Comparison of ENCODE assay signal across 19 cellular contexts in genomic region chr15:60570936-60571530, GRCh38.
DNase-seq lines count a peak whose midpoint lies in the region; ATAC-seq and TF ChIP-seq lines count a peak whose summit lies in the region.
"Had no signal": no experiment of that assay in that cellular context is flagged by ENCODE, and none has a peak within 500 bp of the region (broad histone marks: within the 10 kb centered on the region; RNA-seq: fewer than 3 reads in every experiment).

No MANE protein-coding gene starts in this region.

- H3K27me3 Mint-ChIP-seq in CD4-positive, alpha-beta T cell = no peaks in the 10 kb centered on the region
- H3K27me3 Mint-ChIP-seq in activated T-helper 2 cell treated with anti-CD3 and anti-CD28 coated beads, Interferon-gamma antibody, Interleukin-2, Interleukin-4, amounts not matched to agents 10 μg/mL and 5 μg/mL and 100 μg/mL, durations not matched to agents 14 hours and 24 hours and 36 hours (ENCODE audit: low read depth) = peaks cover 2% of the 10 kb centered on the region
- H3K27me3 Mint-ChIP-seq: stimulated activated memory B cell treated with anti-CD40 and anti-IgM and Interleukin-4, amounts not matched to agents 10 μg/mL and 1 μg/mL and 100 μg/mL, for 72 hours had no signal

- H3K27ac ChIP-seq in CD4-positive, alpha-beta T cell (ENCODE audit: low read depth, low read length) = peak overlapping the region; percentile 46
- no peak overlapping the region for H3K27ac ChIP-seq in HEK293 (ENCODE audit: extremely low read depth, low read depth, low read length)
- peak overlapping the region; percentile 26 to 59 (median 31) for H3K27ac ChIP-seq in right lobe of liver
- H3K27ac ChIP-seq: lower lobe of right lung, thyroid gland had no signal

- CTCF ChIA-PET in CD4-positive, alpha-beta T cell (lab: Charles Lee) = interaction anchor here (0.9 to 2.5 kb wide), 4 partner anchors 14 to 50 kb away, joined by 3 to 6 read pairs (median 6); no protein-coding TSS in a partner anchor
- CTCF ChIA-PET in HEK293 (lab: Yijun Ruan, JAX) = no interaction called here

- intact Hi-C loops in CD4-positive, alpha-beta T cell (cut with DNase I, micrococcal nuclease) = loop anchor here (2.0 to 10.0 kb wide), 3 partner anchors 14 to 576 kb away; no protein-coding TSS in a partner anchor
- intact Hi-C loops in activated T-helper 2 cell treated with anti-CD3 and anti-CD28 coated beads, Interferon-gamma antibody, Interleukin-2, Interleukin-4, amounts not matched to agents 10 μg/mL and 5 μg/mL and 100 μg/mL, durations not matched to agents 14 hours and 24 hours and 36 hours (cut with micrococcal nuclease) = no loop called here
- intact Hi-C loops in right lobe of liver (cut with DNase I) = no loop called here

- POLR2A ChIA-PET in CD4-positive, alpha-beta T cell (lab: Charles Lee) = interaction anchor here (0.6 to 13.1 kb wide), 10 partner anchors 13 to 274 kb away, joined by 3 to 240 read pairs (median 4); partner anchors contain the start of gene ANXA2
- POLR2A ChIA-PET in HEK293 (lab: Yijun Ruan, JAX) = no interaction called here

- no peaks in the 10 kb centered on the region for H3K9me3 Mint-ChIP-seq in CD4-positive, alpha-beta T cell
- H3K9me3 Mint-ChIP-seq in activated T-helper 2 cell treated with anti-CD3 and anti-CD28 coated beads, Interferon-gamma antibody, Interleukin-2, Interleukin-4, amounts not matched to agents 10 μg/mL and 5 μg/mL and 100 μg/mL, durations not matched to agents 14 hours and 24 hours and 36 hours = no peaks in the 10 kb centered on the region
- H3K9me3 Mint-ChIP-seq: stimulated activated memory B cell treated with anti-CD40 and anti-IgM and Interleukin-4, amounts not matched to agents 10 μg/mL and 1 μg/mL and 100 μg/mL, for 72 hours had no signal

- no peaks in the 10 kb centered on the region for H3K36me3 ChIP-seq in HEK293 (ENCODE audit: control insufficient read depth in 2 of 2, insufficient read depth in 1 of 2, low read length in 2 of 2)
- no peaks in the 10 kb centered on the region for H3K36me3 ChIP-seq in right lobe of liver
- H3K36me3 ChIP-seq: heart right ventricle, lower lobe of right lung, thyroid gland had no signal

- peak overlapping the region; percentile 69 for H3K4me3 Mint-ChIP-seq in CD4-positive, alpha-beta T cell
- peak overlapping the region; percentile 30 for H3K4me3 Mint-ChIP-seq in activated T-helper 2 cell treated with anti-CD3 and anti-CD28 coated beads, Interferon-gamma antibody, Interleukin-2, Interleukin-4, amounts not matched to agents 10 μg/mL and 5 μg/mL and 100 μg/mL, durations not matched to agents 14 hours and 24 hours and 36 hours (ENCODE audit: low read depth)
- H3K4me3 Mint-ChIP-seq: stimulated activated memory B cell treated with anti-CD40 and anti-IgM and Interleukin-4, amounts not matched to agents 10 μg/mL and 1 μg/mL and 100 μg/mL, for 72 hours had no signal

- WGBS in right lobe of liver (ENCODE audit: insufficient coverage, low coverage, low lambda C conversion rate, missing lambda C conversion rate) = 27% methylated on average over 4 of the region's 4 CpGs

- no peaks in the 10 kb centered on the region for H3K9me3 ChIP-seq in CD4-positive, alpha-beta T cell (ENCODE audit: control insufficient read depth, low read length)
- H3K9me3 ChIP-seq in HEK293 (ENCODE audit: control insufficient read depth, insufficient read depth, low read depth, low read length) (no peaks in the 10 kb centered on the region), right lobe of liver (no peaks in the 10 kb centered on the region)
- H3K9me3 ChIP-seq: Caco-2, heart right ventricle, lower lobe of right lung, thyroid gland had no signal

- H3K4me1 ChIP-seq in HEK293 (ENCODE audit: control insufficient read depth, insufficient read depth, low read length) = peaks cover 13% of the 10 kb centered on the region
- peaks cover 0 to 80% (median 31%) of the 10 kb centered on the region in 4 donors for H3K4me1 ChIP-seq in right lobe of liver

- no peaks in the 10 kb centered on the region for H3K27me3 ChIP-seq in CD4-positive, alpha-beta T cell (ENCODE audit: control insufficient read depth, insufficient read depth, low read length)
- no peaks in the 10 kb centered on the region for H3K27me3 ChIP-seq in right lobe of liver
- H3K27me3 ChIP-seq: heart right ventricle, thyroid gland had no signal

- peak overlapping the region; percentile 84 for H3K27ac Mint-ChIP-seq in CD4-positive, alpha-beta T cell
- peak overlapping the region; percentile 67 for H3K27ac Mint-ChIP-seq in activated T-helper 2 cell treated with anti-CD3 and anti-CD28 coated beads, Interferon-gamma antibody, Interleukin-2, Interleukin-4, amounts not matched to agents 10 μg/mL and 5 μg/mL and 100 μg/mL, durations not matched to agents 14 hours and 24 hours and 36 hours
- H3K27ac Mint-ChIP-seq: stimulated activated memory B cell treated with anti-CD40 and anti-IgM and Interleukin-4, amounts not matched to agents 10 μg/mL and 1 μg/mL and 100 μg/mL, for 72 hours had no signal

- TF ChIP-seq POLR2A in right lobe of liver (IDR thresholded peaks at IDR 0.05) = no peak

- no peak overlapping the region for H3K4me3 ChIP-seq in HEK293 (ENCODE audit: low read depth, low read length)
- H3K4me3 ChIP-seq in right lobe of liver = no peak overlapping the region
- H3K4me3 ChIP-seq: heart right ventricle, lower lobe of right lung, thyroid gland had no signal

- no peak for ATAC-seq in CD4-positive, alpha-beta T cell (ENCODE audit: poor library complexity)
- ATAC-seq in right lobe of liver = peak; percentile 67 to 84 (median 79)
- no peak for ATAC-seq in HG03520 (IDR thresholded peaks at IDR 0.05; ENCODE audit: unreplicated experiment)
- ATAC-seq in HG03280 (IDR thresholded peaks at IDR 0.05; ENCODE audit: unreplicated experiment) = no peak
- ATAC-seq: heart right ventricle; lower lobe of right lung; right cardiac atrium; stimulated activated memory B cell treated with anti-CD40 and anti-IgM and Interleukin-4, amounts not matched to agents 10 μg/mL and 1 μg/mL and 100 μg/mL, for 72 hours had no signal

- H3K36me3 Mint-ChIP-seq in CD4-positive, alpha-beta T cell (ENCODE audit: low read depth) = peaks cover 34% of the 10 kb centered on the region
- H3K36me3 Mint-ChIP-seq in activated T-helper 2 cell treated with anti-CD3 and anti-CD28 coated beads, Interferon-gamma antibody, Interleukin-2, Interleukin-4, amounts not matched to agents 10 μg/mL and 5 μg/mL and 100 μg/mL, durations not matched to agents 14 hours and 24 hours and 36 hours (ENCODE audit: low read depth) = peaks cover 23% of the 10 kb centered on the region
- H3K36me3 Mint-ChIP-seq: stimulated activated memory B cell treated with anti-CD40 and anti-IgM and Interleukin-4, amounts not matched to agents 10 μg/mL and 1 μg/mL and 100 μg/mL, for 72 hours had no signal

- peaks cover 95% of the 10 kb centered on the region for H3K4me1 Mint-ChIP-seq in CD4-positive, alpha-beta T cell (ENCODE audit: low read depth)
- H3K4me1 Mint-ChIP-seq in activated T-helper 2 cell treated with anti-CD3 and anti-CD28 coated beads, Interferon-gamma antibody, Interleukin-2, Interleukin-4, amounts not matched to agents 10 μg/mL and 5 μg/mL and 100 μg/mL, durations not matched to agents 14 hours and 24 hours and 36 hours (ENCODE audit: low read depth) = peaks cover 66% of the 10 kb centered on the region

- TF ChIP-seq CTCF in CD4-positive, alpha-beta T cell (IDR thresholded peaks at IDR 0.05) = no peak
- no peak for TF ChIP-seq CTCF in HEK293 (tag by site-specific recombination; IDR thresholded peaks at IDR 0.05)
- TF ChIP-seq CTCF in right lobe of liver (IDR thresholded peaks at IDR 0.05) = no peak

- DNase-seq in CD4-positive, alpha-beta T cell = no peak
- no peak for DNase-seq in activated T-helper 2 cell treated with anti-CD3 and anti-CD28 coated beads, Interferon-gamma antibody, Interleukin-2, Interleukin-4, amounts not matched to agents 10 μg/mL and 5 μg/mL and 100 μg/mL, durations not matched to agents 14 hours and 24 hours and 36 hours (ENCODE audit: low spot score)
- DNase-seq in right lobe of liver (no peak), foreskin melanocyte (no peak)
- DNase-seq: activated CD4-positive, alpha-beta T cell treated with anti-CD3 and anti-CD28 coated beads, Interleukin-2, amount 50 U/mL, for 48 hours; activated gamma-delta T cell treated with Interleukin-2 at 50 U/mL for 16 hours; Caco-2; effector CD8-positive, alpha-beta T cell; heart right ventricle; Karpas-422; lower lobe of right lung; NCI-H526 treated with DMSO at 0.1 percent for 48 hours; right cardiac atrium; stimulated activated CD4-positive, alpha-beta T cell treated with anti-CD3 and anti-CD28 coated beads, Interleukin-15, amount 100 ng/mL, for 24 hours; thyroid gland had no signal

TF ChIP-seq in HEK293, 187 proteins besides CTCF, POLR2A, EP300 and RAD21:
- no peak for TF ChIP-seq ZSCAN18 (tag by site-specific recombination; IDR thresholded peaks at IDR 0.05)
- TF ChIP-seq ZIC2 (tag by site-specific recombination; IDR thresholded peaks at IDR 0.05) = peak; percentile 56; the same call in 1 of the 2 replicates

Comparison
In these comparisons a context has a peak if more than half of its experiments do, and no peak if none do; other contexts are left out.
1. ATAC-seq: peak in right lobe of liver (4 of 4); none in CD4-positive, alpha-beta T cell (single experiment), HG03520 (single experiment) and HG03280 (single experiment).
2. intact Hi-C loops: an anchor here in CD4-positive, alpha-beta T cell (2.0 to 10.0 kb wide); none called in activated T-helper 2 cell treated with anti-CD3 and anti-CD28 coated beads, Interferon-gamma antibody, Interleukin-2, Interleukin-4, amounts not matched to agents 10 μg/mL and 5 μg/mL and 100 μg/mL, durations not matched to agents 14 hours and 24 hours and 36 hours and right lobe of liver.